ENCODE assay signal across 1 cellular context in the genomic region with DNA sequence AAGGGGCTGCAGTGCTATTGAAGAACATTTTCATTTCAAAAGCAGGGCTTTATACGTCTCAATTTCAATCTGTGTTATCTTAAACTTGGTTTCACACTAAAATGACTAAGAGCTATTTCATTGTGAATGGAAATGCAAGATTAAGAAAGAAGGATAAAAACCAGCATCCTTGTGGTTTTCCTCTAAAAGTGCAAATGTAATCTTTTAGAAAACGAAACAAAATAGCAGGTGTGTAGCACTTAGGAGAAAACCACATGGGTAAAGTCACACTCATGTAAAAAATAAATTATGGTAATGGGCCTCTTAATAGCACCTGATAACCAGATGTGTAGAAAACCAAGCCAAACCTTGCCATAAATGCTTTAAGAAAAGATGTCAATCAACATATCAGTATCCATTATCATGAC.
TF ChIP-seq lines count a peak whose summit lies in the region.

No MANE protein-coding gene starts in this region.

TF ChIP-seq in WTC11, 78 proteins besides CTCF, POLR2A, EP300 and RAD21 (continued from another document):
- TF ChIP-seq, protein P1, sequence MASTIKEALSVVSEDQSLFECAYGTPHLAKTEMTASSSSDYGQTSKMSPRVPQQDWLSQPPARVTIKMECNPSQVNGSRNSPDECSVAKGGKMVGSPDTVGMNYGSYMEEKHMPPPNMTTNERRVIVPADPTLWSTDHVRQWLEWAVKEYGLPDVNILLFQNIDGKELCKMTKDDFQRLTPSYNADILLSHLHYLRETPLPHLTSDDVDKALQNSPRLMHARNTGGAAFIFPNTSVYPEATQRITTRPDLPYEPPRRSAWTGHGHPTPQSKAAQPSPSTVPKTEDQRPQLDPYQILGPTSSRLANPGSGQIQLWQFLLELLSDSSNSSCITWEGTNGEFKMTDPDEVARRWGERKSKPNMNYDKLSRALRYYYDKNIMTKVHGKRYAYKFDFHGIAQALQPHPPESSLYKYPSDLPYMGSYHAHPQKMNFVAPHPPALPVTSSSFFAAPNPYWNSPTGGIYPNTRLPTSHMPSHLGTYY (CRISPR knock-in tag; IDR thresholded peaks at IDR 0.05): no peak
- no peak for TF ChIP-seq NFYB (CRISPR knock-in tag; conservative IDR thresholded peaks at IDR 0.05; ENCODE audit: low read depth)
- no peak for TF ChIP-seq TCF7 (CRISPR knock-in tag; IDR thresholded peaks at IDR 0.05; ENCODE audit: low read depth)
- TF ChIP-seq, protein P2, sequence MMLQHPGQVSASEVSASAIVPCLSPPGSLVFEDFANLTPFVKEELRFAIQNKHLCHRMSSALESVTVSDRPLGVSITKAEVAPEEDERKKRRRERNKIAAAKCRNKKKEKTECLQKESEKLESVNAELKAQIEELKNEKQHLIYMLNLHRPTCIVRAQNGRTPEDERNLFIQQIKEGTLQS (CRISPR knock-in tag; conservative IDR thresholded peaks at IDR 0.05): no peak
- no peak for TF ChIP-seq ZNF263 (CRISPR knock-in tag; IDR thresholded peaks at IDR 0.05; ENCODE audit: low read depth)
